In genomic region chr15:39704684-39705083, GRCh38 we compare ENCODE assay signal across 14 cellular contexts.
A peak's percentile ranks its signal among the peaks of the same experiment; 100 is the strongest.
DNase-seq lines count a peak whose midpoint lies in the region; ATAC-seq and TF ChIP-seq lines count a peak whose summit lies in the region.
"Had no signal": no experiment of that assay in that cellular context is flagged by ENCODE, and none has a peak within 500 bp of the region (broad histone marks: within the 10 kb centered on the region; RNA-seq: fewer than 3 reads in every experiment).

No MANE protein-coding gene starts in this region.

- H3K27me3 ChIP-seq in SJSA1 (replicated peaks): no peaks in the 10 kb centered on the region
- H3K27me3 ChIP-seq: BLaER1, Peyer's patch, vagina had no signal

- peak overlapping the region; percentile 52 for H3K27ac ChIP-seq in SJSA1
- H3K27ac ChIP-seq: BLaER1, Peyer's patch, psoas muscle, vagina had no signal

- H3K4me3 ChIP-seq in SJSA1: no peak overlapping the region
- H3K4me3 ChIP-seq: BLaER1, Peyer's patch, psoas muscle, vagina had no signal

- H3K9me3 ChIP-seq in SJSA1 (replicated peaks): no peaks in the 10 kb centered on the region
- H3K9me3 ChIP-seq: BLaER1, Peyer's patch, psoas muscle, vagina had no signal

- peak; percentile 64 for DNase-seq in GM03348 (ENCODE audit: low spot score)
- DNase-seq in SJSA1 (ENCODE audit: low read depth in 1 of 2, low spot score in 2 of 2): peak in 1 of 2 experiments; percentile 27
- DNase-seq in erythroblast (lab: John Stamatoyannopoulos, UW): peak; percentile 80 to 86
- DNase-seq in midbrain (lab: John Stamatoyannopoulos, UW): peak; percentile 7
- DNase-seq in activated CD4-positive, alpha-beta T cell treated with anti-CD3 and anti-CD28 coated beads, Interleukin-2, amount 50 U/mL, for 4 hours: no peak
- DNase-seq in epidermal melanocyte (ENCODE audit: insufficient read length, low spot score): no peak
- DNase-seq: DND-41; Peyer's patch; psoas muscle; stimulated activated CD4-positive, alpha-beta T cell treated with anti-CD3 and anti-CD28 coated beads, Interleukin-1b, Interleukin-23, amount 100 ng/mL, for 48 hours had no signal

- no peaks in the 10 kb centered on the region for H3K36me3 ChIP-seq in SJSA1
- H3K36me3 ChIP-seq: BLaER1, Peyer's patch, vagina had no signal

- TF ChIP-seq POLR2A in erythroblast (IDR thresholded peaks at IDR 0.05; ENCODE audit: low read length): peak; percentile 32

- H3K4me1 ChIP-seq in SJSA1 (replicated peaks): peaks cover 10% of the 10 kb centered on the region
- H3K4me1 ChIP-seq: BLaER1, Peyer's patch, psoas muscle, vagina had no signal

- no peak for ATAC-seq in GM21737 (IDR thresholded peaks at IDR 0.05; ENCODE audit: unreplicated experiment)
- ATAC-seq in HG02938 (IDR thresholded peaks at IDR 0.05; ENCODE audit: unreplicated experiment): no peak
- ATAC-seq: psoas muscle had no signal

Comparison
In these comparisons a context has a peak if more than half of its experiments do, and no peak if none do; other contexts are left out.
1. DNase-seq: peak in GM03348 (single experiment), erythroblast (2 of 2) and midbrain (single experiment); none in activated CD4-positive, alpha-beta T cell treated with anti-CD3 and anti-CD28 coated beads, Interleukin-2, amount 50 U/mL, for 4 hours (0 of 2) and epidermal melanocyte (single experiment).